ENCODE assay signal across 1 cellular context in genomic region chr18:54532222-54532621, GRCh38.
TF ChIP-seq lines count a peak whose summit lies in the region.

No MANE protein-coding gene starts in this region.

TF ChIP-seq in GM23338, 12 proteins besides CTCF, POLR2A, EP300 and RAD21 (continued from another document):
- peak; percentile 76 for TF ChIP-seq ZNF462 (CRISPR knock-in tag; IDR thresholded peaks at IDR 0.05)
- no peak; the same call in 1 of the 2 replicates for TF ChIP-seq ZNF114 (CRISPR knock-in tag; IDR thresholded peaks at IDR 0.05)
